ENCODE assay signal across 8 cellular contexts in the genomic region with DNA sequence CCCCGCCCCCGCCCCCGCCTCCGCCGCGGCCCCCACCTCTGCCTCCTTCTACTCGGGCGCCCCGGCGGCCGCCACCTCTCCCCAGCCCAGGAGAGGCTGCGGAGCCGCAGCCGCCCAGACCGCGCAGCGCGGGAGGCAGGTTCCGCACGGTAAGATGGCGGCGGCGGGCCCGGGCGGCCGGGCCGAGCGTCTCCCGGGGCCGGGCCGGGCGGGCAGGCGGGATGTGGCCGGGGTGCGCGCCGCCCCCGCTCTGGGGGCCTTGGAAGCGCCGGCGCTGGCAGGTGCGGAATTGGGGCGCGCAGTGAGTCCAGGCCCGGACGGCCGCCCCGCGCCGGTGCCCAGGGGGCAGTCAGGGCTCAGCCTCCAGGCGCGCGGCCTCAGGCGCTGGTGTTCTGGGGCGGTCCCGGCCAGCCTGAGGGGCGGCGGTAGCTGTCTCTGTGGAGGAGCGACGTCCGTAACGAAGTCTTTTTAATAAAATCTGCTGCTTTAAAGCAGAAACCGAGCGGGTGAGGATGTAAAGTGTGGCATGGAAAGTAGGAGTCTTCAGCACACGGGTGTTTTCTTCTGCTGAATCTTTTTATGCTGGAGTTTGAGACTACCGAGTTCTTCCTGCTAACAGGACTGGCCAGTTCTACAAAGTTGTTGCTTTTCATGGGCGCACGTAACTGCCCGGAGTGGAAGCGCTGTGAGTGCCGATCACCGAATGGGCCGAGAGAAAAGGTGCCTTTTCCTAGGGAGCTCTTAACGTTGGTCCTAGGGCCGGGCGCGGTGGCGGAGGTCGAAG. TPM values are rescaled to one million over a fixed set of nuclear protein-coding genes. Genes with fewer than 3 reads are reported as not detected.
DNase-seq lines count a peak whose midpoint lies in the region; ATAC-seq and TF ChIP-seq lines count a peak whose summit lies in the region.

A gene (plus strand): TSS at position 43 of the 784 bp plus-strand sequence. CDS start 3,356 bp downstream, outside the sequence.

- H3K4me2 ChIP-seq in OCI-LY3 (ENCODE audit: low read length) = peak within 1 kb of the TSS; percentile 98
- peak within 1 kb of the TSS; percentile 96 for H3K4me2 ChIP-seq in parathyroid adenoma (ENCODE audit: low read length)

- peak within 1 kb of the TSS; percentile 94 for H3K4me3 ChIP-seq in OCI-LY3 (ENCODE audit: low read length)
- peak within 1 kb of the TSS; percentile 96 for H3K4me3 ChIP-seq in parathyroid adenoma (ENCODE audit: low read depth, low read length)

- peak within 1 kb of the TSS; percentile 95 for H3K9ac ChIP-seq in OCI-LY3 (ENCODE audit: low read length)
- H3K9ac ChIP-seq in parathyroid adenoma = peak within 1 kb of the TSS; percentile 78

- peaks cover 36% of the 10 kb centered on the region for H3K36me3 Mint-ChIP-seq in activated naive CD8-positive, alpha-beta T cell treated with anti-CD3 and anti-CD28 coated beads, Interleukin-2, amount 50 U/mL, for 24 hours (ENCODE audit: low read depth)

- no peaks in the 10 kb centered on the region for H3K9me3 Mint-ChIP-seq in activated naive CD8-positive, alpha-beta T cell treated with anti-CD3 and anti-CD28 coated beads, Interleukin-2, amount 50 U/mL, for 24 hours

- peak within 1 kb of the TSS; percentile 66 for H3K27ac ChIP-seq in OCI-LY3 (ENCODE audit: low read length)
- peak within 1 kb of the TSS; percentile 88 for H3K27ac ChIP-seq in parathyroid adenoma

- peak; percentile 49 for ATAC-seq in HG02885 (IDR thresholded peaks at IDR 0.05; ENCODE audit: poor library complexity, unreplicated experiment)
- ATAC-seq in activated naive CD8-positive, alpha-beta T cell treated with anti-CD3 and anti-CD28 coated beads, Interleukin-2, amount 50 U/mL, for 24 hours = peak; percentile 66

- H3K36me3 ChIP-seq in OCI-LY3 (replicated peaks; ENCODE audit: low read depth, low read length) = peaks cover 38% of the 10 kb centered on the region
- H3K36me3 ChIP-seq in parathyroid adenoma (ENCODE audit: control insufficient read depth, insufficient read depth, low read length) = no peaks in the 10 kb centered on the region

- H3K27ac Mint-ChIP-seq in activated naive CD8-positive, alpha-beta T cell treated with anti-CD3 and anti-CD28 coated beads, Interleukin-2, amount 50 U/mL, for 24 hours = peak within 1 kb of the TSS; percentile 97

- H4K20me1 ChIP-seq in OCI-LY3 (ENCODE audit: insufficient read depth, low read length) = peaks cover 35% of the 10 kb centered on the region

- peaks cover 39% of the 10 kb centered on the region for H3K4me1 Mint-ChIP-seq in activated naive CD8-positive, alpha-beta T cell treated with anti-CD3 and anti-CD28 coated beads, Interleukin-2, amount 50 U/mL, for 24 hours

- peaks cover 96% of the 10 kb centered on the region for H3K79me2 ChIP-seq in OCI-LY3 (ENCODE audit: low read length)
- H3K79me2 ChIP-seq in parathyroid adenoma = peaks cover 75% of the 10 kb centered on the region

- no peaks in the 10 kb centered on the region for H3K9me3 ChIP-seq in OCI-LY3 (ENCODE audit: insufficient read depth, low read length)
- H3K9me3 ChIP-seq in parathyroid adenoma (ENCODE audit: control insufficient read depth, low read length) = no peaks in the 10 kb centered on the region

- intact Hi-C loops in cardiac septum (cut with DNase I) = loop anchor here (2.0 kb wide), 1 partner anchor 15 kb away; no protein-coding TSS in a partner anchor

- H3K4me1 ChIP-seq in OCI-LY3 (ENCODE audit: low read length) (peaks cover 22% of the 10 kb centered on the region), parathyroid adenoma (peaks cover 19% of the 10 kb centered on the region)

- H3K4me3 Mint-ChIP-seq in activated naive CD8-positive, alpha-beta T cell treated with anti-CD3 and anti-CD28 coated beads, Interleukin-2, amount 50 U/mL, for 24 hours = peak within 1 kb of the TSS; percentile 95

- no peaks in the 10 kb centered on the region for H3K27me3 Mint-ChIP-seq in activated naive CD8-positive, alpha-beta T cell treated with anti-CD3 and anti-CD28 coated beads, Interleukin-2, amount 50 U/mL, for 24 hours

- peak; percentile 38 for DNase-seq in stimulated activated CD4-positive, alpha-beta T cell treated with anti-CD3 and anti-CD28 coated beads, Interleukin-12 subunit alpha, Interleukin-12 subunit beta, amount 100 ng/mL, for 4 hours
- DNase-seq in stimulated activated CD4-positive, alpha-beta T cell treated with anti-CD3 and anti-CD28 coated beads, Interleukin-4, amount 100 ng/mL, for 4 hours = no peak
- DNase-seq in activated naive CD8-positive, alpha-beta T cell treated with anti-CD3 and anti-CD28 coated beads, Interleukin-2, amount 50 U/mL, for 24 hours = peak; percentile 55
- DNase-seq in cardiac septum (ENCODE audit: low spot score) = no peak
- DNase-seq in iPS-NIHi7 (ENCODE audit: extremely low spot score) = no peak

- H3K27me3 ChIP-seq in OCI-LY3 (ENCODE audit: low read depth, low read length) (no peaks in the 10 kb centered on the region), parathyroid adenoma (ENCODE audit: control insufficient read depth, insufficient read depth, low read length) (no peaks in the 10 kb centered on the region)

- peak within 1 kb of the TSS; percentile 63 for H2AFZ ChIP-seq in OCI-LY3 (ENCODE audit: low read depth, low read length)
- peak within 1 kb of the TSS; percentile 98 for H2AFZ ChIP-seq in parathyroid adenoma

- TF ChIP-seq CTCF in OCI-LY3 (IDR thresholded peaks at IDR 0.05; ENCODE audit: low read depth, low read length) (no peak), parathyroid adenoma (IDR thresholded peaks at IDR 0.05) (no peak)

RNA-seq across cellular contexts. Expression of the gene that starts here (rescaled TPM):
- 16.4 TPM for total RNA-seq in cardiac septum

Comparison
In these comparisons a context has a peak if more than half of its experiments do, and no peak if none do; other contexts are left out.
1. DNase-seq: peak in stimulated activated CD4-positive, alpha-beta T cell treated with anti-CD3 and anti-CD28 coated beads, Interleukin-12 subunit alpha, Interleukin-12 subunit beta, amount 100 ng/mL, for 4 hours (single experiment) and activated naive CD8-positive, alpha-beta T cell treated with anti-CD3 and anti-CD28 coated beads, Interleukin-2, amount 50 U/mL, for 24 hours (single experiment); none in stimulated activated CD4-positive, alpha-beta T cell treated with anti-CD3 and anti-CD28 coated beads, Interleukin-4, amount 100 ng/mL, for 4 hours (0 of 2), cardiac septum (single experiment) and iPS-NIHi7 (single experiment).